ENCODE assay signal across 12 cellular contexts in genomic region chr4:159272341-159273125, GRCh38.
A peak's percentile ranks its signal among the peaks of the same experiment; 100 is the strongest.
DNase-seq lines count a peak whose midpoint lies in the region; ATAC-seq and TF ChIP-seq lines count a peak whose summit lies in the region.
"Had no signal": no experiment of that assay in that cellular context is flagged by ENCODE, and none has a peak within 500 bp of the region (broad histone marks: within the 10 kb centered on the region; RNA-seq: fewer than 3 reads in every experiment).

No MANE protein-coding gene starts in this region.

- H3K27ac ChIP-seq in SJSA1, result peak overlapping the region; percentile 9; the same call in 1 of the 2 replicates
- H3K27ac ChIP-seq in smooth muscle cell (ENCODE audit: low read depth), result peak overlapping the region; percentile 54
- H3K27ac ChIP-seq: PC-9 had no signal

- H3K4me1 ChIP-seq in SJSA1 (replicated peaks), result peaks cover 23% of the 10 kb centered on the region
- H3K4me1 ChIP-seq in smooth muscle cell (ENCODE audit: low read depth), result peaks cover 11% of the 10 kb centered on the region

- in situ Hi-C loops in G401 (cut with HindIII; ENCODE audit: low sequenced_read_pairs), result no loop called here

- no peak overlapping the region for H3K4me3 ChIP-seq in SJSA1
- no peak overlapping the region for H3K4me3 ChIP-seq in smooth muscle cell
- H3K4me3 ChIP-seq: PC-9 had no signal

- no peak overlapping the region for H3K9ac ChIP-seq in smooth muscle cell (ENCODE audit: low read depth)

- ATAC-seq in left ventricle myocardium superior (peak; percentile 6), HG03108 (IDR thresholded peaks at IDR 0.05; ENCODE audit: unreplicated experiment) (no peak)
- ATAC-seq: naive thymus-derived CD8-positive, alpha-beta T cell had no signal

- intact Hi-C loops in left ventricle myocardium superior (cut with micrococcal nuclease), result loop anchor here (10.0 kb wide), 1 partner anchor 72 kb away; no protein-coding TSS in a partner anchor

- H3K27me3 ChIP-seq in SJSA1 (replicated peaks), result no peaks in the 10 kb centered on the region
- no peaks in the 10 kb centered on the region for H3K27me3 ChIP-seq in smooth muscle cell (ENCODE audit: low read depth)

- H3F3A ChIP-seq in smooth muscle cell (ENCODE audit: low read depth), result peaks cover 8% of the 10 kb centered on the region

- H3K79me2 ChIP-seq in smooth muscle cell (ENCODE audit: low read depth), result peaks cover 24% of the 10 kb centered on the region

- H2AFZ ChIP-seq in smooth muscle cell (ENCODE audit: low read depth), result no peak overlapping the region
- H2AFZ ChIP-seq: PC-9 had no signal

- H4K20me1 ChIP-seq in smooth muscle cell (ENCODE audit: low read depth), result no peaks in the 10 kb centered on the region

- H3K4me2 ChIP-seq in smooth muscle cell, result peak overlapping the region; percentile 20
- H3K4me2 ChIP-seq: PC-9 had no signal

- no peaks in the 10 kb centered on the region for H3K9me3 ChIP-seq in SJSA1 (replicated peaks)
- no peaks in the 10 kb centered on the region for H3K9me3 ChIP-seq in smooth muscle cell (replicated peaks; ENCODE audit: low read depth)

- DNase-seq in G401 (ENCODE audit: low spot score), result peak; percentile 44
- DNase-seq in SJSA1 (ENCODE audit: low read depth in 1 of 2, low spot score in 2 of 2), result no peak
- no peak for DNase-seq in left ventricle myocardium superior
- no peak for DNase-seq in smooth muscle cell (lab: John Stamatoyannopoulos, UW; ENCODE audit: unreplicated experiment)
- DNase-seq in GF-D8 (lab: John Stamatoyannopoulos, UW), result no peak
- no peak for DNase-seq in OCI-M1 (lab: John Stamatoyannopoulos, UW)
- DNase-seq: activated CD4-positive, alpha-beta T cell treated with anti-CD3 and anti-CD28 coated beads, Interleukin-2, amount 10 ng/mL, durations not matched to agents 7 days and 5 days; kidney; naive thymus-derived CD8-positive, alpha-beta T cell; PC-9; T-helper 2 cell had no signal

- no peak for TF ChIP-seq CTCF in smooth muscle cell (IDR thresholded peaks at IDR 0.05; ENCODE audit: borderline replicate concordance, insufficient read depth, poor library complexity, severe bottlenecking)

- H3K36me3 ChIP-seq in SJSA1, result peaks cover 13% of the 10 kb centered on the region
- no peaks in the 10 kb centered on the region for H3K36me3 ChIP-seq in smooth muscle cell (ENCODE audit: low read depth)
